Comparison of ENCODE assay signal across 6 cellular contexts in genomic region chr19:50770164-50770563, GRCh38. TPM values are rescaled to one million over a fixed set of nuclear protein-coding genes. Genes with fewer than 3 reads are reported as not detected.
"Had no signal": no experiment of that assay in that cellular context is flagged by ENCODE, and none has a peak within 500 bp of the region (broad histone marks: within the 10 kb centered on the region; RNA-seq: fewer than 3 reads in every experiment).

TSS of gene GPR32 (plus strand) at chr19:50770464. CDS start at chr19:50770601, 137 bp downstream.

RNA-seq across cellular contexts. Expression of gene GPR32, which starts in this region (rescaled TPM):
- total RNA-seq: HepG2, HT-29, HT1080, IMR-90, K562 had no signal
- polyA plus RNA-seq: HepG2, IgD-negative memory B cell, IMR-90, K562 had no signal
